8 cellular contexts compared by ENCODE assay signal in the genomic region with DNA sequence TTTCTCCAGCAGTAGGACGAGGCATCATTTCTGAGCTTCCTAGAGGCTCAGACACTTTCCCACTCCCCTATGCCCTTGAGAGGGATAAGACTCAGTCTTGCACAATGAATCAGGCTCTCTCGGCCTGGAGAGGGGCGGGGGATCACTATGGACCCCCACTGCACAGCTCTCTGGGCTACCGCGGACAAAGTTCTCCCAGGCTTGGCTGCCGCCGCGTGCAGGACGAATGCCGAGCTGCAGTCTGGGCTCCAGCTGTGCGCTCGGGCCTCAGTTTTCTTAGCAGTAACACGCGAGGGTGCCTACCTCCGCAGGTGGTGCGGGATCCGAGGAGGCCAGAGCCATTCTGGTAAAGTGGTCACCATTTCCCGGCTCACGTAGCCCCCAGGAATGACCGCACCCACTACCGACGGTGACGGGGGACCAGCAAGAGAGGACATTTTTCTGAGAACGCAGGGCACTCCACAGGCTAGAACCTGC. TPM values are rescaled to one million over a fixed set of nuclear protein-coding genes. Genes with fewer than 3 reads are reported as not detected.
DNase-seq lines count a peak whose midpoint lies in the region; TF ChIP-seq lines count a peak whose summit lies in the region.

No MANE protein-coding gene starts in this region.

- H3K4me1 Mint-ChIP-seq in progenitor cell of endocrine pancreas (ENCODE audit: low read depth), result peaks cover 22% of the 10 kb centered on the region

- TF ChIP-seq CTCF in GM10248 (IDR thresholded peaks at IDR 0.05; ENCODE audit: control extremely low read depth, extremely low read depth, low read depth, missing control alignments) (no peak), foreskin fibroblast (IDR thresholded peaks at IDR 0.05; ENCODE audit: low read depth, low read length) (no peak), progenitor cell of endocrine pancreas (IDR thresholded peaks at IDR 0.05; ENCODE audit: unreplicated experiment) (no peak)

- H3K27ac ChIP-seq in SK-N-MC, result no peak overlapping the region

- no peaks in the 10 kb centered on the region for H3K36me3 ChIP-seq in SK-N-MC (ENCODE audit: insufficient read depth, low read length)
- no peaks in the 10 kb centered on the region for H3K36me3 ChIP-seq in MG63

- no peaks in the 10 kb centered on the region for H3K9me3 Mint-ChIP-seq in progenitor cell of endocrine pancreas (ENCODE audit: low read depth)

- H3K27ac Mint-ChIP-seq in progenitor cell of endocrine pancreas, result no peak overlapping the region

- H3K4me3 Mint-ChIP-seq in progenitor cell of endocrine pancreas (ENCODE audit: low read depth), result peak overlapping the region; percentile 75

- peaks cover 68% of the 10 kb centered on the region for H3K27me3 Mint-ChIP-seq in progenitor cell of endocrine pancreas

- no peak overlapping the region for H3K9ac ChIP-seq in SK-N-MC (ENCODE audit: insufficient read length)

- no peaks in the 10 kb centered on the region for H3K27me3 ChIP-seq in MG63

- H3K36me3 Mint-ChIP-seq in progenitor cell of endocrine pancreas (ENCODE audit: insufficient read depth), result no peaks in the 10 kb centered on the region

- CTCF ChIA-PET in GM10248 (lab: Yijun Ruan, JAX), result interaction anchor here (1.1 to 9.0 kb wide), 14 partner anchors 8 to 307 kb away, joined by 3 to 162 read pairs (median 6); partner anchors contain the start of gene SIGMAR1

- peak; percentile 29 for DNase-seq in GM10248 (ENCODE audit: extremely low spot score)
- no peak for DNase-seq in SK-N-MC (ENCODE audit: low read depth, low spot score)
- peak in 1 of 2 donors; percentile 25 for DNase-seq in foreskin fibroblast
- no peak for DNase-seq in progenitor cell of endocrine pancreas (ENCODE audit: low spot score, unreplicated experiment)
- no peak for DNase-seq in dermis blood vessel endothelial cell
- DNase-seq in NCI-H2107 treated with DMSO at 0.1 percent for 48 hours (lab: John Stamatoyannopoulos, UW; ENCODE audit: unreplicated experiment), result no peak
- DNase-seq in MG63, result no peak
- DNase-seq in cerebellum (ENCODE audit: low spot score), result no peak

- H3K9me3 ChIP-seq in SK-N-MC (ENCODE audit: low read depth, low read length), result no peaks in the 10 kb centered on the region
- no peaks in the 10 kb centered on the region for H3K9me3 ChIP-seq in MG63

- H3K4me3 ChIP-seq in SK-N-MC, result peak overlapping the region; percentile 67
- peak overlapping the region; percentile 45 to 50 for H3K4me3 ChIP-seq in foreskin fibroblast (ENCODE audit: low read depth in 1 of 2, low read length in 2 of 2)
- no peak overlapping the region for H3K4me3 ChIP-seq in MG63

- POLR2A ChIA-PET in GM10248 (lab: Yijun Ruan, JAX), result interaction anchor here (0.6 kb wide), 1 partner anchor 10 kb away, joined by 7 read pairs; no protein-coding TSS in a partner anchor

RNA-seq across cellular contexts. Expression of gene MYORG, which starts 3.4 kb away (rescaled TPM):
- 8.8 and 9.2 TPM in 2 replicates for total RNA-seq in progenitor cell of endocrine pancreas
- total RNA-seq in dermis blood vessel endothelial cell, result 4.9 and 8.0 TPM in 2 replicates
- total RNA-seq in MG63 (2014; rRNA removed; shearing (Covaris generic); ENCODE audit: low replicate concordance), result 0.23 TPM in 1 of 2 replicates, not detected in the other
- total RNA-seq in cerebellum, result 6.3 TPM

RNA-seq across cellular contexts. Expression of gene NUDT2, which starts 50.7 kb away (rescaled TPM):
- total RNA-seq in progenitor cell of endocrine pancreas, result 21.1 TPM in 2 replicates
- 24.7 and 61.9 TPM in 2 replicates for total RNA-seq in dermis blood vessel endothelial cell
- 6.6 and 19.3 TPM in 2 replicates for total RNA-seq in MG63 (2014; rRNA removed; shearing (Covaris generic); ENCODE audit: low replicate concordance)
- total RNA-seq in cerebellum, result 10.1 TPM

RNA-seq across cellular contexts. Expression of gene KIF24, which starts 51.0 kb away (rescaled TPM):
- total RNA-seq in progenitor cell of endocrine pancreas (9.1 and 10.0 TPM in 2 replicates), dermis blood vessel endothelial cell (1.0 and 5.6 TPM in 2 replicates), cerebellum (5.9 TPM)
- 1.7 and 1.8 TPM in 2 replicates for total RNA-seq in MG63 (2014; rRNA removed; shearing (Covaris generic); ENCODE audit: low replicate concordance)
